ENCODE assay signal across 8 cellular contexts in the genomic region with DNA sequence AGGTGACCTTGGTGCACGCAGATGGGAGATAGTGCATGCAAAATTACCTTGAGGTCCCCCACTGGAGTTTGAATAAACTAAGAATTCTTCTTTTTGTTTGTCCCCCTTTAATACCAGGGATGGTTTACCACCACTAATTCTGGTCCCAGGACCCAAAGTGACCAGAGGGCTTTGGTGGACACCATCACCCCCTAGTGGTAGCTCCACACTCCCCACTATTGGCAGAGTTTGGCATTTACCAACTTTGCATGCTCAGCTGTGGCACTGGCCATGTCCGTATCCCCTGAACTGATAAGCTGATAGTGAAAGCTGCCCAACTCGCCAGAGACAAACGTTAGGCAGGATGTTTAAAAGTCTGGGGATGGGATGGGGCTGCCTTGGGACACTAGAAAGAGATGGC. TPM values are rescaled to one million over a fixed set of nuclear protein-coding genes. Genes with fewer than 3 reads are reported as not detected.
DNase-seq lines count a peak whose midpoint lies in the region; ATAC-seq, FAIRE-seq and TF ChIP-seq lines count a peak whose summit lies in the region.

No MANE protein-coding gene starts in this region.

- no peak overlapping the region for H3K4me2 ChIP-seq in OCI-LY7 (ENCODE audit: low read length)

- H2AFZ ChIP-seq in OCI-LY7 (ENCODE audit: low read length) = no peak overlapping the region

- in situ Hi-C loops in HAP-1 (cut with MboI; ENCODE audit: low sequenced_read_pairs) = loop anchor here (10.0 kb wide), 1 partner anchor 337 kb away; no protein-coding TSS in a partner anchor

- H3K9me3 ChIP-seq in HAP-1 (no peaks in the 10 kb centered on the region), OCI-LY7 (ENCODE audit: low read length) (no peaks in the 10 kb centered on the region)

- no peaks in the 10 kb centered on the region for H3K79me2 ChIP-seq in OCI-LY7 (ENCODE audit: insufficient read depth, low read depth, low read length)

- H3K27ac ChIP-seq in OCI-LY7 (ENCODE audit: low read depth, low read length, poor library complexity, severe bottlenecking) = no peak overlapping the region

- ATAC-seq in HG03469 (IDR thresholded peaks at IDR 0.05; ENCODE audit: unreplicated experiment) (no peak), GM21367 (IDR thresholded peaks at IDR 0.05; ENCODE audit: unreplicated experiment) (no peak)

- no peaks in the 10 kb centered on the region for H3K36me3 ChIP-seq in HAP-1 (replicated peaks)
- no peaks in the 10 kb centered on the region for H3K36me3 ChIP-seq in OCI-LY7 (ENCODE audit: insufficient read depth, low read length)

- H3K4me3 ChIP-seq in HAP-1 (no peak overlapping the region), OCI-LY7 (ENCODE audit: low read depth, low read length, poor library complexity, severe bottlenecking) (no peak overlapping the region), fibroblast of the aortic adventitia (ENCODE audit: low read depth, low read length) (no peak overlapping the region)

- FAIRE-seq in D721Med (lab: Jason Lieb, UNC) = peak; percentile 32

- intact Hi-C loops in OCI-LY7 (cut with micrococcal nuclease; ENCODE audit: unreplicated experiment) = no loop called here

- no TSS peak for BruUV-seq in OCI-LY7 (replicated peaks; lab: Mats Ljungman, UMichigan)

- peak; percentile 85 for TF ChIP-seq CTCF in D721Med (IDR thresholded peaks at IDR 0.05; ENCODE audit: insufficient read depth, missing control alignments)
- TF ChIP-seq CTCF in OCI-LY7 (conservative IDR thresholded peaks at IDR 0.05; ENCODE audit: low read length) = peak; percentile 69
- TF ChIP-seq CTCF in fibroblast of the aortic adventitia (IDR thresholded peaks at IDR 0.05; ENCODE audit: insufficient read depth, low read length) = peak; percentile 27

- H4K20me1 ChIP-seq in OCI-LY7 (ENCODE audit: insufficient read depth, low read length) = no peaks in the 10 kb centered on the region

- H3K9me2 ChIP-seq in OCI-LY7 (ENCODE audit: insufficient read depth, low read length) = no peaks in the 10 kb centered on the region

- POLR2A ChIA-PET in OCI-LY7 (lab: Charles Lee) = no interaction called here

- CTCF ChIA-PET in OCI-LY7 (lab: Charles Lee; ENCODE audit: unreplicated experiment) = no interaction called here

- H3K4me1 ChIP-seq in HAP-1 (no peaks in the 10 kb centered on the region), OCI-LY7 (ENCODE audit: insufficient read depth, low read length, poor library complexity, severe bottlenecking) (no peaks in the 10 kb centered on the region)

- peak; percentile 41 for DNase-seq in D721Med (ENCODE audit: insufficient read length, low spot score)
- peak; percentile 18 to 74 for DNase-seq in HAP-1 (ENCODE audit: low spot score in 2 of 2)
- peak; percentile 2 for DNase-seq in OCI-LY7 (ENCODE audit: low spot score)
- peak; percentile 0 for DNase-seq in fibroblast of the aortic adventitia (ENCODE audit: low read depth)
- peak; percentile 87 for DNase-seq in pons (ENCODE audit: low spot score)
- no peak for DNase-seq in 8988T

- peaks cover 34% of the 10 kb centered on the region for H3K27me3 ChIP-seq in HAP-1 (ENCODE audit: low read depth)

RNA-seq across cellular contexts. Expression of a gene that starts 3.3 kb away (rescaled TPM):
- total RNA-seq in OCI-LY7 (2014; rRNA removed; shearing (Covaris generic)) = 0.88 and 1.7 TPM in 2 replicates
- total RNA-seq in OCI-LY7 (2022) = 4.2 and 4.8 TPM in 2 replicates
- total RNA-seq in fibroblast of the aortic adventitia (ENCODE audit: low replicate concordance) = 3.5 and 5.6 TPM in 2 replicates

Comparison
In these comparisons a context has a peak if more than half of its experiments do, and no peak if none do; other contexts are left out.
1. CTCF ChIP-seq: peak in every context shown above with its lines; median percentile 85 in D721Med; 69 in OCI-LY7; 27 in fibroblast of the aortic adventitia.